ENCODE assay signal across 8 cellular contexts in genomic region chr22:24247011-24247507, GRCh38. TPM values are rescaled to one million over a fixed set of nuclear protein-coding genes. Genes with fewer than 3 reads are reported as not detected.
DNase-seq lines count a peak whose midpoint lies in the region; ATAC-seq and TF ChIP-seq lines count a peak whose summit lies in the region.
"Had no signal": no experiment of that assay in that cellular context is flagged by ENCODE, and none has a peak within 500 bp of the region (broad histone marks: within the 10 kb centered on the region; RNA-seq: fewer than 3 reads in every experiment).

No MANE protein-coding gene starts in this region.

- peak overlapping the region; percentile 97 for H2BK12ac ChIP-seq in mesenchymal stem cell (ENCODE audit: low read length in 2 of 2)

- peaks cover 16% of the 10 kb centered on the region for H3K4me1 ChIP-seq in OCI-LY3 (ENCODE audit: low read length)
- H3K4me1 ChIP-seq in mesenchymal stem cell (ENCODE audit: control insufficient read depth, insufficient read depth, low read depth, low read length), result peaks cover 41% of the 10 kb centered on the region
- peaks cover 8 to 26% (median 9%) of the 10 kb centered on the region in 4 donors for H3K4me1 ChIP-seq in transverse colon
- H3K4me1 ChIP-seq in CD4-positive, alpha-beta memory T cell (ENCODE audit: insufficient read depth, low read length), result peaks cover 20% of the 10 kb centered on the region
- no peaks in the 10 kb centered on the region for H3K4me1 ChIP-seq in HAP-1

- peak overlapping the region; percentile 68; the same call in 1 of the 2 replicates for H2AFZ ChIP-seq in OCI-LY3 (ENCODE audit: low read depth, low read length)
- no peak overlapping the region for H2AFZ ChIP-seq in mesenchymal stem cell (ENCODE audit: low read depth, low read length)

- H2BK15ac ChIP-seq in mesenchymal stem cell (ENCODE audit: low read depth, poor library complexity, severe bottlenecking), result peak overlapping the region; percentile 89

- H3K79me1 ChIP-seq in mesenchymal stem cell (replicated peaks; ENCODE audit: low read length, poor library complexity, severe bottlenecking), result peaks cover 1% of the 10 kb centered on the region

- intact Hi-C loops in transverse colon (cut with DNase I; ENCODE audit: low total_unique reads), result loop anchor here (5.0 kb wide), 2 partner anchors 40 to 55 kb away; no protein-coding TSS in a partner anchor
- intact Hi-C loops in CD4-positive, alpha-beta memory T cell (cut with micrococcal nuclease), result loop anchor here (5.0 kb wide), 1 partner anchor 140 kb away; no protein-coding TSS in a partner anchor

- no peaks in the 10 kb centered on the region for H3K27me3 ChIP-seq in OCI-LY3 (ENCODE audit: low read depth, low read length)
- H3K27me3 ChIP-seq in mesenchymal stem cell (ENCODE audit: control insufficient read depth in 1 of 2, insufficient read depth in 1 of 2, low read length in 2 of 2), result no peaks in the 10 kb centered on the region
- H3K27me3 ChIP-seq in transverse colon, result no peaks in the 10 kb centered on the region
- H3K27me3 ChIP-seq in CD4-positive, alpha-beta memory T cell (ENCODE audit: insufficient read depth, low read length), result no peaks in the 10 kb centered on the region
- H3K27me3 ChIP-seq in HAP-1 (ENCODE audit: low read depth), result no peaks in the 10 kb centered on the region
- H3K27me3 ChIP-seq: cardiac muscle cell had no signal

- H3K9me3 ChIP-seq in OCI-LY3 (ENCODE audit: insufficient read depth, low read length) (no peaks in the 10 kb centered on the region), mesenchymal stem cell (ENCODE audit: control insufficient read depth, low read length) (no peaks in the 10 kb centered on the region), transverse colon (no peaks in the 10 kb centered on the region), HAP-1 (no peaks in the 10 kb centered on the region)
- H3K9me3 ChIP-seq in CD4-positive, alpha-beta memory T cell (ENCODE audit: control insufficient read depth in 1 of 2, low read length in 2 of 2), result no peaks in the 10 kb centered on the region

- ATAC-seq in GM18868 (IDR thresholded peaks at IDR 0.05; ENCODE audit: unreplicated experiment), result no peak

- peak overlapping the region; percentile 99 for H4K8ac ChIP-seq in mesenchymal stem cell (ENCODE audit: low read length)

- no peak overlapping the region for H2BK5ac ChIP-seq in mesenchymal stem cell (ENCODE audit: low read depth, low read length, poor library complexity, severe bottlenecking)

- H3K36me3 ChIP-seq in OCI-LY3 (replicated peaks; ENCODE audit: low read depth, low read length) (no peaks in the 10 kb centered on the region), mesenchymal stem cell (ENCODE audit: control insufficient read depth in 1 of 2, insufficient read depth in 2 of 2, low read depth in 1 of 2, low read length in 2 of 2) (no peaks in the 10 kb centered on the region), transverse colon (no peaks in the 10 kb centered on the region), HAP-1 (replicated peaks) (no peaks in the 10 kb centered on the region)
- H3K36me3 ChIP-seq in CD4-positive, alpha-beta memory T cell (ENCODE audit: insufficient read depth, low read length), result no peaks in the 10 kb centered on the region
- H3K36me3 ChIP-seq: cardiac muscle cell had no signal

- no peaks in the 10 kb centered on the region for H3K79me2 ChIP-seq in OCI-LY3 (ENCODE audit: low read length)

- peak overlapping the region; percentile 100 for H4K91ac ChIP-seq in mesenchymal stem cell (ENCODE audit: low read length)

- no peak for TF ChIP-seq EP300 in transverse colon (IDR thresholded peaks at IDR 0.05; ENCODE audit: low read depth)

- DNase-seq in choroid plexus epithelial cell (ENCODE audit: low read depth) (peak; percentile 50), mesenchymal stem cell (peak; percentile 51), transverse colon (no peak), HAP-1 (ENCODE audit: low spot score in 2 of 2) (no peak)
- DNase-seq in CD4-positive, alpha-beta memory T cell, result no peak

- no peaks in the 10 kb centered on the region for H3K9me3 Mint-ChIP-seq in CD4-positive, alpha-beta memory T cell

- H3K4me3 ChIP-seq in OCI-LY3 (ENCODE audit: low read length) (no peak overlapping the region), choroid plexus epithelial cell (ENCODE audit: low read depth, low read length) (peak overlapping the region; percentile 11), mesenchymal stem cell (ENCODE audit: insufficient read depth in 1 of 2, low read depth in 1 of 2, low read length in 2 of 2) (peak overlapping the region in 1 of 2 experiments; percentile 24), transverse colon (no peak overlapping the region), HAP-1 (no peak overlapping the region)
- no peak overlapping the region for H3K4me3 ChIP-seq in CD4-positive, alpha-beta memory T cell (ENCODE audit: low read length in 2 of 2)
- H3K4me3 ChIP-seq: cardiac muscle cell had no signal

- peak overlapping the region; percentile 28; the same call in 1 of the 2 replicates for H3K4me2 ChIP-seq in OCI-LY3 (ENCODE audit: low read length)
- H3K4me2 ChIP-seq in mesenchymal stem cell (ENCODE audit: low read length, poor library complexity, severe bottlenecking), result no peak overlapping the region

- POLR2A ChIA-PET in CD4-positive, alpha-beta memory T cell (lab: Charles Lee; ENCODE audit: partially characterized antibody), result no interaction called here

- H3K14ac ChIP-seq in mesenchymal stem cell (ENCODE audit: low read length in 2 of 2), result peak overlapping the region in 1 of 2 experiments; percentile 96

- peaks cover 12 to 28% (median 20%) of the 10 kb centered on the region in 4 donors for H3K4me1 Mint-ChIP-seq in CD4-positive, alpha-beta memory T cell

- peak overlapping the region; percentile 93 to 99 for H3K18ac ChIP-seq in mesenchymal stem cell (ENCODE audit: low read depth in 1 of 2, low read length in 2 of 2)

- 76% methylated on average over 5 of the region's 6 CpGs for WGBS in mesenchymal stem cell
- WGBS in transverse colon (ENCODE audit: low coverage in 1 of 2), 2 donors, result 72 to 76% methylated on average over 2 to 5 of the region's 6 CpGs

- no peaks in the 10 kb centered on the region for H4K20me1 ChIP-seq in OCI-LY3 (ENCODE audit: insufficient read depth, low read length)

- TF ChIP-seq POLR2A in transverse colon (IDR thresholded peaks at IDR 0.05), result no peak

- in situ Hi-C loops in transverse colon (cut with MboI; ENCODE audit: low pct_ligation_motif_present in 1 of 4, low pct_unique_long_range_greater_than_20kb in 1 of 4, low sequenced_read_pairs in 3 of 4), result no loop called here
- in situ Hi-C loops in HAP-1 (cut with MboI; ENCODE audit: low sequenced_read_pairs), result loop anchor here (10.0 kb wide), 1 partner anchor 52 kb away; no protein-coding TSS in a partner anchor

- peak overlapping the region; percentile 100 for H2BK120ac ChIP-seq in mesenchymal stem cell (ENCODE audit: low read depth, low read length)

- no peak overlapping the region for H3K9ac ChIP-seq in OCI-LY3 (ENCODE audit: low read length)
- H3K9ac ChIP-seq in mesenchymal stem cell (ENCODE audit: low read length), result peak overlapping the region; percentile 72

- H3K36me3 Mint-ChIP-seq in CD4-positive, alpha-beta memory T cell, result no peaks in the 10 kb centered on the region

- no peak overlapping the region for H3K4me3 Mint-ChIP-seq in CD4-positive, alpha-beta memory T cell

- H3K4ac ChIP-seq in mesenchymal stem cell (ENCODE audit: low read depth in 1 of 2, low read length in 2 of 2), result peak overlapping the region; percentile 64 to 95

- CTCF ChIA-PET in CD4-positive, alpha-beta memory T cell (lab: Charles Lee; ENCODE audit: partially characterized antibody), result interaction anchor here (0.7 to 0.9 kb wide), 3 partner anchors 21 to 353 kb away, joined by 3 read pairs; partner anchors contain the start of genes CABIN1 and MIF

- peak overlapping the region in 1 of 7 donors; percentile 47 for H3K27ac Mint-ChIP-seq in CD4-positive, alpha-beta memory T cell

- H3K27ac ChIP-seq in OCI-LY3 (ENCODE audit: low read length) (no peak overlapping the region), mesenchymal stem cell (ENCODE audit: low read length, poor library complexity, severe bottlenecking) (peak overlapping the region; percentile 35), transverse colon (peak overlapping the region; percentile 75 to 88 (median 82))
- H3K27ac ChIP-seq in CD4-positive, alpha-beta memory T cell (ENCODE audit: low read depth, low read length), result no peak overlapping the region
- H3K27ac ChIP-seq: cardiac muscle cell had no signal

- TF ChIP-seq CTCF in OCI-LY3 (IDR thresholded peaks at IDR 0.05; ENCODE audit: low read depth, low read length) (no peak), choroid plexus epithelial cell (conservative IDR thresholded peaks at IDR 0.05; ENCODE audit: low read depth, low read length) (no peak), transverse colon (IDR thresholded peaks at IDR 0.05) (no peak)

- peak overlapping the region; percentile 16 for H2AK5ac ChIP-seq in mesenchymal stem cell (ENCODE audit: low read length, severe bottlenecking)

- H3K27me3 Mint-ChIP-seq in CD4-positive, alpha-beta memory T cell, result no peaks in the 10 kb centered on the region

- peak overlapping the region in 1 of 2 experiments; percentile 79 for H3K23ac ChIP-seq in mesenchymal stem cell (ENCODE audit: low read length in 2 of 2)

RNA-seq across cellular contexts. Expression of gene GGT5, which starts 2.2 kb away (rescaled TPM):
- polyA plus RNA-seq in mesenchymal stem cell (2013, experiment 1 of 2), result 181 TPM
- polyA plus RNA-seq in mesenchymal stem cell (2013, experiment 2 of 2), result 135 TPM
- total RNA-seq in transverse colon, result 10 to 100 TPM in 2 of 4 donors, 1 to 10 TPM in 2; 4.1 to 15.4 (median 9.1) TPM
- not detected for total RNA-seq in CD4-positive, alpha-beta memory T cell
- not detected for polyA plus RNA-seq in CD4-positive, alpha-beta memory T cell

RNA-seq across cellular contexts. Expression of gene SPECC1L, which starts 23.6 kb away (rescaled TPM):
- polyA plus RNA-seq in mesenchymal stem cell (2013, experiment 1 of 2), result 28.6 TPM
- 31.0 TPM for polyA plus RNA-seq in mesenchymal stem cell (2013, experiment 2 of 2)
- total RNA-seq in transverse colon, result 100 to 1,000 TPM in 1 of 4 donors, 10 to 100 TPM in 3; 50.4 to 125 (median 68.0) TPM
- total RNA-seq in CD4-positive, alpha-beta memory T cell, result 10 to 100 TPM; 51.1 to 62.1 TPM
- 10 to 100 TPM in 1 of 2 donors, 1 to 10 TPM in 1; 4.3 to 12.9 TPM for polyA plus RNA-seq in CD4-positive, alpha-beta memory T cell

Comparison
In these comparisons a context has a peak if more than half of its experiments do, and no peak if none do; other contexts are left out.
1. H3K27ac ChIP-seq: peak in mesenchymal stem cell (single experiment) and transverse colon (4 of 4); none in OCI-LY3 (single experiment) and CD4-positive, alpha-beta memory T cell (single experiment).
2. DNase-seq: peak in choroid plexus epithelial cell (single experiment) and mesenchymal stem cell (single experiment); none in transverse colon (single experiment), CD4-positive, alpha-beta memory T cell (0 of 5) and HAP-1 (0 of 2).
3. RNA of gene GGT5, which starts 2.2 kb away (total RNA-seq): 4.1 to 15.4 TPM in transverse colon; not detected in CD4-positive, alpha-beta memory T cell; every median in the first group is over 4 times any median in the second.